ENCODE assay signal across 23 cellular contexts in genomic region chr3:449711-450110, GRCh38.
"Had no signal": no experiment of that assay in that cellular context is flagged by ENCODE, and none has a peak within 500 bp of the region (broad histone marks: within the 10 kb centered on the region; RNA-seq: fewer than 3 reads in every experiment).

No MANE protein-coding gene starts in this region.

- FAIRE-seq: colon, endothelial cell of umbilical vein, frontal cortex, kidney had no signal

- H2AFZ ChIP-seq: hepatocyte had no signal

- H3K4me2 ChIP-seq: hepatocyte had no signal

- H3K27ac ChIP-seq: coronary artery, esophagus muscularis mucosa, foreskin keratinocyte, gastroesophageal sphincter, heart left ventricle, hepatocyte, left lung, lower lobe of right lung had no signal

- H3K9me3 ChIP-seq: lower lobe of right lung had no signal

- H3K27me3 ChIP-seq: dorsolateral prefrontal cortex, esophagus muscularis mucosa, foreskin keratinocyte, gastroesophageal sphincter, heart left ventricle, hepatocyte, left lung had no signal

- H3K4me3 ChIP-seq: coronary artery, dorsolateral prefrontal cortex, esophagus muscularis mucosa, gastroesophageal sphincter, heart left ventricle, hepatocyte, left lung, lower lobe of right lung had no signal

- ATAC-seq: foreskin keratinocyte; gastroesophageal sphincter; heart left ventricle; left cardiac atrium; left lung; left ventricle myocardium superior; lower lobe of right lung; naive thymus-derived CD4-positive, alpha-beta T cell had no signal

- H3K36me3 ChIP-seq: esophagus muscularis mucosa, gastroesophageal sphincter, heart left ventricle, left lung, lower lobe of right lung had no signal

- H3K4me1 ChIP-seq: esophagus muscularis mucosa, foreskin keratinocyte, gastroesophageal sphincter, heart left ventricle, left lung, lower lobe of right lung had no signal

- DNase-seq: dermis blood vessel endothelial cell; effector CD4-positive, alpha-beta T cell; effector memory CD4-positive, alpha-beta T cell; foreskin keratinocyte; heart left ventricle; hypothalamus; immature natural killer cell; islet precursor cell; kidney; left cardiac atrium; left lung; left ventricle myocardium superior; lower lobe of right lung; mesenchymal stem cell; naive thymus-derived CD4-positive, alpha-beta T cell had no signal

- H3K79me2 ChIP-seq: hepatocyte had no signal
